ENCODE assay signal across 12 cellular contexts in genomic region chr22:19641254-19641982, GRCh38.
DNase-seq lines count a peak whose midpoint lies in the region; ATAC-seq lines count a peak whose summit lies in the region.
"Had no signal": no experiment of that assay in that cellular context is flagged by ENCODE, and none has a peak within 500 bp of the region (broad histone marks: within the 10 kb centered on the region; RNA-seq: fewer than 3 reads in every experiment).

No MANE protein-coding gene starts in this region.

- DNase-seq in COLO668 (lab: John Stamatoyannopoulos, UW; ENCODE audit: unreplicated experiment) (peak; percentile 53), ecto neural progenitor cell (ENCODE audit: low spot score) (peak; percentile 82), lung microvascular endothelial cell (ENCODE audit: low read depth in 2 of 2) (peak; percentile 11 to 62), Ammon's horn (ENCODE audit: low spot score) (no peak), SJCRH30 (no peak)
- DNase-seq: GOT3, immature natural killer cell, MV-4-11 had no signal

- no peaks in the 10 kb centered on the region for H3K27me3 ChIP-seq in SJCRH30

- no peak overlapping the region for H3K27ac ChIP-seq in SJCRH30

- no peaks in the 10 kb centered on the region for H3K9me3 ChIP-seq in SJCRH30 (replicated peaks)

- H3K27me3 Mint-ChIP-seq in IgD-negative memory B cell: peaks cover 8% of the 10 kb centered on the region
- H3K27me3 Mint-ChIP-seq in activated T-helper 17 cell treated with anti-CD3 and anti-CD28 coated beads, Interleukin-2, amount 50 U/mL, for 72 hours: peaks cover 29% of the 10 kb centered on the region

- H3K4me1 ChIP-seq in SJCRH30: no peaks in the 10 kb centered on the region

- H3K4me3 ChIP-seq in SJCRH30: no peak overlapping the region

- no peak overlapping the region for H3K4me3 Mint-ChIP-seq in IgD-negative memory B cell
- H3K4me3 Mint-ChIP-seq in activated T-helper 17 cell treated with anti-CD3 and anti-CD28 coated beads, Interleukin-2, amount 50 U/mL, for 72 hours: no peak overlapping the region
- H3K4me3 Mint-ChIP-seq: immature natural killer cell; T-helper 2 cell treated with Interferon-gamma antibody and Interleukin-4, amounts not matched to agents 5 μg/mL and 100 μg/mL, for 36 hours had no signal

- no peaks in the 10 kb centered on the region for H3K36me3 ChIP-seq in SJCRH30

- H3K27ac Mint-ChIP-seq in IgD-negative memory B cell: peak overlapping the region in 2 of 3 donors; percentile 43 to 63
- no peak overlapping the region for H3K27ac Mint-ChIP-seq in activated T-helper 17 cell treated with anti-CD3 and anti-CD28 coated beads, Interleukin-2, amount 50 U/mL, for 72 hours
- H3K27ac Mint-ChIP-seq: immature natural killer cell; T-helper 2 cell treated with Interferon-gamma antibody and Interleukin-4, amounts not matched to agents 5 μg/mL and 100 μg/mL, for 36 hours had no signal

- peaks cover 1% of the 10 kb centered on the region for H3K36me3 Mint-ChIP-seq in IgD-negative memory B cell
- no peaks in the 10 kb centered on the region for H3K36me3 Mint-ChIP-seq in activated T-helper 17 cell treated with anti-CD3 and anti-CD28 coated beads, Interleukin-2, amount 50 U/mL, for 72 hours (ENCODE audit: low read depth)

- no peaks in the 10 kb centered on the region for H3K4me1 Mint-ChIP-seq in IgD-negative memory B cell
- no peaks in the 10 kb centered on the region for H3K4me1 Mint-ChIP-seq in activated T-helper 17 cell treated with anti-CD3 and anti-CD28 coated beads, Interleukin-2, amount 50 U/mL, for 72 hours
- H3K4me1 Mint-ChIP-seq: immature natural killer cell had no signal

- H3K9me3 Mint-ChIP-seq in IgD-negative memory B cell: peaks cover 0 to 2% (median 2%) of the 10 kb centered on the region in 3 donors
- no peaks in the 10 kb centered on the region for H3K9me3 Mint-ChIP-seq in activated T-helper 17 cell treated with anti-CD3 and anti-CD28 coated beads, Interleukin-2, amount 50 U/mL, for 72 hours
- H3K9me3 Mint-ChIP-seq: T-helper 2 cell treated with Interferon-gamma antibody and Interleukin-4, amounts not matched to agents 5 μg/mL and 100 μg/mL, for 36 hours had no signal

- no peak for ATAC-seq in HG02759 (IDR thresholded peaks at IDR 0.05; ENCODE audit: unreplicated experiment)
- ATAC-seq in activated T-helper 17 cell treated with anti-CD3 and anti-CD28 coated beads, Interleukin-2, amount 50 U/mL, for 72 hours (replicated peaks): no peak

Comparison
In these comparisons a context has a peak if more than half of its experiments do, and no peak if none do; other contexts are left out.
1. DNase-seq: peak in COLO668 (single experiment), ecto neural progenitor cell (single experiment) and lung microvascular endothelial cell (2 of 2); none in Ammon's horn (single experiment) and SJCRH30 (0 of 2).